In the genomic region with DNA sequence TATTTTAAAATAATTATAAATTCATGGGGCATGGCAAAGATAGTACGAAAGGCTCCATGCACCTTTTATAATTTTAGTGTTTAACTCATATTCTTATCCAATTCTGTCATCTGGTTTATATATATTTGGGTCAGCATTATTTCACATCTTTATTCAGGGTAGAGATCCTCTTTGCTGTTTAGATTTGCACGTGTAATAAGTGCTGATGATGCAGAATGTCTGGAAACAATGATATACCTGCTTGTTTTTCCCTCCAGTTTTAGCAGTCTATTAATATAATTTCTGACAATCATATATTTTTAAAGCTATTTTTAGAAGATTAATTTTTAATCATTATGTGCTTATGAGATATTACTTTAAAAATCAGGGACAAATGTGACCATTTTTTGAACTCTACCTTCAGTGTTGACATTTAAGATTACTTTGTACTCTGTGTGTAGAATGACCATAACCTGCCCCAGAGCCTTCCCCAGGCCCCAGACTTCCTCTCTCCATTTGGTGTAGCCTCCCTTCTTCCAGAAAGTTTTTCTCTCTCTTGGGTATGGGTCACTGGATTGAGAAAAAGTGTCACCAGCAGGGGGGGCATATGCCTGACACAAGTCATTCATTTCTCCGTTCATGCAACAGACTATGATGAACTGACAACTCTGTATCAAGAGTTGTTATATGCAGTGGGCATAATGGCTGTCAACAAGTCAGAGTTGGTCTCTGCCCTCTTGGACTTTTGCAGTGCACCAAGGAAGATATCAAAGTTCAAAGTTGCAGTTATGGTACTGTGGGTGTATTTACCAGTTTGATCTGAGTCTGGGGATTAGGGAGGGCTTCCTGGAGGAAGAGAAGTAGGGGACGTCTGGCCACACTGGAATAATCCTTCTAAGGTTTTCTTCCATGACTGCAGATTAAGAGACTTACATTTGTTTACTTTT, we compare ENCODE assay signal across 1 cellular context.
TF ChIP-seq lines count a peak whose summit lies in the region.

No MANE protein-coding gene starts in this region.

TF ChIP-seq in K562, 482 proteins besides CTCF, POLR2A, EP300 and RAD21 (continued from another document):
- TF ChIP-seq MCM7 (IDR thresholded peaks at IDR 0.05) (no peak), KAT7 (CRISPR knock-in tag; IDR thresholded peaks at IDR 0.05; ENCODE audit: borderline replicate concordance) (no peak), MAFF (IDR thresholded peaks at IDR 0.05; ENCODE audit: low read length) (peak; percentile 89), SRF (CRISPR knock-in tag; IDR thresholded peaks at IDR 0.05) (no peak), MAFG (tag; conservative IDR thresholded peaks at IDR 0.05) (peak; percentile 71), RBM22 (IDR thresholded peaks at IDR 0.05; ENCODE audit: low read depth, low read length, poor library complexity, severe bottlenecking) (no peak), ZFP36 (IDR thresholded peaks at IDR 0.05; ENCODE audit: low read depth, low read length, partially characterized antibody) (peak; percentile 50), HDAC6 (IDR thresholded peaks at IDR 0.05; ENCODE audit: low read depth, low read length) (no peak)
- TF ChIP-seq, protein P1, sequence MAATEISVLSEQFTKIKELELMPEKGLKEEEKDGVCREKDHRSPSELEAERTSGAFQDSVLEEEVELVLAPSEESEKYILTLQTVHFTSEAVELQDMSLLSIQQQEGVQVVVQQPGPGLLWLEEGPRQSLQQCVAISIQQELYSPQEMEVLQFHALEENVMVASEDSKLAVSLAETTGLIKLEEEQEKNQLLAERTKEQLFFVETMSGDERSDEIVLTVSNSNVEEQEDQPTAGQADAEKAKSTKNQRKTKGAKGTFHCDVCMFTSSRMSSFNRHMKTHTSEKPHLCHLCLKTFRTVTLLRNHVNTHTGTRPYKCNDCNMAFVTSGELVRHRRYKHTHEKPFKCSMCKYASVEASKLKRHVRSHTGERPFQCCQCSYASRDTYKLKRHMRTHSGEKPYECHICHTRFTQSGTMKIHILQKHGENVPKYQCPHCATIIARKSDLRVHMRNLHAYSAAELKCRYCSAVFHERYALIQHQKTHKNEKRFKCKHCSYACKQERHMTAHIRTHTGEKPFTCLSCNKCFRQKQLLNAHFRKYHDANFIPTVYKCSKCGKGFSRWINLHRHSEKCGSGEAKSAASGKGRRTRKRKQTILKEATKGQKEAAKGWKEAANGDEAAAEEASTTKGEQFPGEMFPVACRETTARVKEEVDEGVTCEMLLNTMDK (IDR thresholded peaks at IDR 0.05; ENCODE audit: borderline replicate concordance, insufficient read depth, low read depth, low read length, poor library complexity, severe bottlenecking): peak; percentile 39
TF ChIP-seq in K562: peak in this region for 9.
